18 cellular contexts compared by ENCODE assay signal in genomic region chr4:2830632-2831610, GRCh38. TPM values are rescaled to one million over a fixed set of nuclear protein-coding genes. Genes with fewer than 3 reads are reported as not detected.
DNase-seq lines count a peak whose midpoint lies in the region; ATAC-seq, FAIRE-seq and TF ChIP-seq lines count a peak whose summit lies in the region.
"Had no signal": no experiment of that assay in that cellular context is flagged by ENCODE, and none has a peak within 500 bp of the region (broad histone marks: within the 10 kb centered on the region; RNA-seq: fewer than 3 reads in every experiment).

No MANE protein-coding gene starts in this region.

- no peak overlapping the region for H3K27ac Mint-ChIP-seq in CD14-positive monocyte
- H3K27ac Mint-ChIP-seq: activated T-helper 17 cell treated with anti-CD3 and anti-CD28 coated beads, Interleukin-2, amount 50 U/mL, for 72 hours; stimulated activated naive CD8-positive, alpha-beta T cell treated with anti-CD3 and anti-CD28 coated beads, Interleukin-15, amount 100 ng/mL, for 72 hours; T-helper 17 cell had no signal

- 0 out of 2 replicates have a peak, but pooled peaks have one; percentile 23 for TF ChIP-seq POLR2A in GM12892 (IDR thresholded peaks at IDR 0.05; ENCODE audit: low read depth, low read length)

- peaks cover 0 to 1% (median 0%) of the 10 kb centered on the region in 7 donors for H3K9me3 Mint-ChIP-seq in CD14-positive monocyte
- H3K9me3 Mint-ChIP-seq: activated T-helper 17 cell treated with anti-CD3 and anti-CD28 coated beads, Interleukin-2, amount 50 U/mL, for 72 hours; stimulated activated naive CD8-positive, alpha-beta T cell treated with anti-CD3 and anti-CD28 coated beads, Interleukin-15, amount 100 ng/mL, for 72 hours had no signal

- H3K36me3 Mint-ChIP-seq in CD14-positive monocyte = peaks cover 76 to 99% of the 10 kb centered on the region in 2 donors

- no peak for FAIRE-seq in GM12892 (lab: Jason Lieb, UNC)

- H3K4me3 Mint-ChIP-seq in CD14-positive monocyte = no peak overlapping the region
- H3K4me3 Mint-ChIP-seq: activated CD8-positive, alpha-beta T cell treated with anti-CD3 and anti-CD28 coated beads, Interleukin-2, amount 10 ng/mL, durations not matched to agents 7 days and 5 days; activated T-helper 17 cell treated with anti-CD3 and anti-CD28 coated beads, Interleukin-2, amount 50 U/mL, for 72 hours; stimulated activated naive CD8-positive, alpha-beta T cell treated with anti-CD3 and anti-CD28 coated beads, Interleukin-15, amount 100 ng/mL, for 72 hours; T-helper 17 cell had no signal

- DNase-seq in CD14-positive monocyte (ENCODE audit: low spot score) = peak; percentile 45
- peak; percentile 10 for DNase-seq in GM12892 (ENCODE audit: insufficient read length)
- peak; percentile 18 for DNase-seq in left ventricle myocardium superior
- peak; percentile 53 for DNase-seq in sciatic nerve (ENCODE audit: low spot score)
- DNase-seq: activated CD8-positive, alpha-beta T cell treated with anti-CD3 and anti-CD28 coated beads, Interleukin-2, amount 10 ng/mL, durations not matched to agents 7 days and 5 days; Calu3; NCI-H1092 treated with DMSO at 0.1 percent for 48 hours; NCI-H524 treated with DMSO at 0.1 percent for 48 hours; nucleus accumbens; SHP77 treated with DMSO at 0.1 percent for 48 hours; stimulated activated CD4-positive, alpha-beta T cell treated with anti-CD3 and anti-CD28 coated beads, Interleukin-1b, Interleukin-23, amount 100 ng/mL, for 48 hours; stimulated activated naive CD8-positive, alpha-beta T cell treated with anti-CD3 and anti-CD28 coated beads, Interleukin-15, amount 100 ng/mL, for 72 hours had no signal

- H3K27me3 Mint-ChIP-seq in CD14-positive monocyte (ENCODE audit: low read depth in 3 of 3) = peaks cover 0 to 2% (median 0%) of the 10 kb centered on the region in 3 donors
- H3K27me3 Mint-ChIP-seq: activated T-helper 17 cell treated with anti-CD3 and anti-CD28 coated beads, Interleukin-2, amount 50 U/mL, for 72 hours; stimulated activated naive CD8-positive, alpha-beta T cell treated with anti-CD3 and anti-CD28 coated beads, Interleukin-15, amount 100 ng/mL, for 72 hours; T-helper 17 cell had no signal

- intact Hi-C loops in CD14-positive monocyte (cut with micrococcal nuclease) = no loop called here
- intact Hi-C loops in left ventricle myocardium superior (cut with micrococcal nuclease) = no loop called here
- intact Hi-C loops in sciatic nerve (cut with DNase I) = no loop called here

- TF ChIP-seq CTCF in CD14-positive monocyte (IDR thresholded peaks at IDR 0.05) = no peak

- no peak for ATAC-seq in left ventricle myocardium superior
- ATAC-seq in sciatic nerve = no peak
- ATAC-seq in GM21529 (IDR thresholded peaks at IDR 0.05; ENCODE audit: unreplicated experiment) = no peak
- no peak for ATAC-seq in HG03108 (IDR thresholded peaks at IDR 0.05; ENCODE audit: unreplicated experiment)
- ATAC-seq in HG03460 (IDR thresholded peaks at IDR 0.05; ENCODE audit: unreplicated experiment) = no peak
- ATAC-seq: activated CD8-positive, alpha-beta T cell treated with anti-CD3 and anti-CD28 coated beads, Interleukin-2, amount 10 ng/mL, durations not matched to agents 7 days and 5 days; activated T-helper 17 cell treated with anti-CD3 and anti-CD28 coated beads, Interleukin-2, amount 50 U/mL, for 72 hours; HCT116; stimulated activated naive CD8-positive, alpha-beta T cell treated with anti-CD3 and anti-CD28 coated beads, Interleukin-15, amount 100 ng/mL, for 72 hours; T-helper 17 cell had no signal

- H3K4me1 Mint-ChIP-seq in CD14-positive monocyte = peaks cover 24% of the 10 kb centered on the region

RNA-seq across cellular contexts. Expression of gene ADD1, which starts 12.7 kb away (rescaled TPM):
- 100 to 1,000 TPM in 1 of 2 donors, 10 to 100 TPM in 1; 76.1 to 103 TPM for polyA plus RNA-seq in CD14-positive monocyte
- 77.1 TPM for polyA plus RNA-seq in GM12892 (2012; ENCODE audit: missing spikeins)
- total RNA-seq in left ventricle myocardium superior = 228 TPM
- total RNA-seq in sciatic nerve = 429 TPM

RNA-seq across cellular contexts. Expression of gene SH3BP2, which starts 38.0 kb away (rescaled TPM):
- polyA plus RNA-seq in CD14-positive monocyte = 10 to 100 TPM; 19.1 to 26.9 TPM
- polyA plus RNA-seq in GM12892 (2012; ENCODE audit: missing spikeins) = 27.8 TPM
- total RNA-seq in left ventricle myocardium superior (25.6 TPM), sciatic nerve (82.7 TPM)
